In the genomic region with DNA sequence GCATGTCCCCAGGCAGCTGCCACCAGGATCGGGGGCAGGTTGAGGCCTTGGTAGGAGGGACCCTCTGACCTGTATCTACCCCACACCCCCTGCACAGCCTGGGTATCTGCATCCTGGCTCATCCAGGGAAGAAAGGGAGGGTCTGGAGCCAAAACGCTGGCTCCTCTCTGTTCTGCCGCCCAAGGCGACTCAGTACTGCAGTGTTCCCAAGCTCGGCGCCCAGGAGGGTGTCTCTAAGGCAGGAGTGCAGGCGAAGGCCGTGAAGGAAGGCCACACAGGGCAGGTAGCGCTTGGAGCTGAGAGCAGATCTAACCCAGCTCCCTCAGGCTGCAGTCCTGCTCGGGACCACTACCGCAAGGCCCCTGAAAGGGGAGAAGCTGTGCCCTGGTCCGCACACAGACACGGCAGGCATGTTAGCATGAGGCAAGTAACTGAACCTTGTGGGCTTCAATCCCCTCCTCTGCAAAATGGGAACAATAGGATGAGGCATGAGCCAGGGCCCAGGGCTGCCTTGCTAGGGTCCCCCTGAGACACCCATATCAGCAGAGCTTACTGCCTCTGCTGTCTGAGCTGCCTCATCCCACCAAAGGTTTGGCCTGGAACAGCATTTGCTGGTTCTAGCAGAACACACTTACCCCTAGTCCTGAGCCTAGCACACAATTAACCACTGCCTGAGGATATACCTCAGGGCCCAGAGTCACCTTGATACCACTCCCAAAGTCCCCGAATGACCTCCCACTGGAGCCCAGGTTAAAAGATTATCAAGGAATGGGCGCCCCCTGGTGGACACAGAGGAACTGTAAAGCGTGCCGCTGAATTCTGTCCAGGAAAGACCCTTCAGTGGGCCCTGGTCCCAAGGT, we compare ENCODE assay signal across 2 cellular contexts.
TF ChIP-seq lines count a peak whose summit lies in the region.

No MANE protein-coding gene starts in this region.

TF ChIP-seq in GM23338, 12 proteins besides CTCF, POLR2A, EP300 and RAD21 (continues in another document):
- TF ChIP-seq POLR2AphosphoS5 (IDR thresholded peaks at IDR 0.05; ENCODE audit: low read depth) (no peak), REST (IDR thresholded peaks at IDR 0.05; ENCODE audit: unreplicated experiment) (no peak), STAT1 (IDR thresholded peaks at IDR 0.05; ENCODE audit: unreplicated experiment) (no peak), ETS1 (IDR thresholded peaks at IDR 0.05) (no peak), ZNF331 (CRISPR knock-in tag; IDR thresholded peaks at IDR 0.05; ENCODE audit: low read depth) (no peak), ZNF462 (CRISPR knock-in tag; IDR thresholded peaks at IDR 0.05) (0 out of 2 replicates have a peak, but pooled peaks have one; percentile 2)

TF ChIP-seq in H1, 55 proteins besides CTCF, POLR2A, EP300 and RAD21 (continues in another document):
- TF ChIP-seq CHD1 (IDR thresholded peaks at IDR 0.05; ENCODE audit: low read depth, low read length) (no peak), YY1 (IDR thresholded peaks at IDR 0.05; ENCODE audit: low read depth, low read length) (no peak), CHD7 (IDR thresholded peaks at IDR 0.05; ENCODE audit: insufficient replicate concordance, low read length) (no peak), CHD2 (IDR thresholded peaks at IDR 0.05; ENCODE audit: low read length) (no peak), SRF (IDR thresholded peaks at IDR 0.05; ENCODE audit: low read depth, low read length) (no peak), BCL11A (IDR thresholded peaks at IDR 0.05; ENCODE audit: low read depth in 2 of 2, low read length in 2 of 2) (no peak), ATF3 (IDR thresholded peaks at IDR 0.05; ENCODE audit: insufficient read depth, low read depth, low read length) (0 out of 2 replicates have a peak, but pooled peaks have one; percentile 18), HDAC6 (IDR thresholded peaks at IDR 0.05; ENCODE audit: low read depth, low read length) (no peak), ATF2 (IDR thresholded peaks at IDR 0.05; ENCODE audit: low read length) (peak; percentile 20; the same call in 1 of the 2 replicates), RNF2 (IDR thresholded peaks at IDR 0.05; ENCODE audit: borderline replicate concordance, low read depth, low read length, missing control alignments, poor library complexity, severe bottlenecking) (no peak), NRF1 (IDR thresholded peaks at IDR 0.05; ENCODE audit: low read depth, low read length) (0 out of 2 replicates have a peak, but pooled peaks have one; percentile 7), ASH2L (IDR thresholded peaks at IDR 0.05; ENCODE audit: low read length) (no peak), TBP (IDR thresholded peaks at IDR 0.05; ENCODE audit: low read depth, low read length) (peak; percentile 42; the same call in 1 of the 2 replicates), SIX5 (IDR thresholded peaks at IDR 0.05; ENCODE audit: low read depth, low read length) (no peak), SUZ12 (IDR thresholded peaks at IDR 0.05; ENCODE audit: low read length) (no peak), TAF1 (IDR thresholded peaks at IDR 0.05; ENCODE audit: low read depth, low read length) (peak; percentile 30), BRCA1 (IDR thresholded peaks at IDR 0.05; ENCODE audit: low read depth, low read length) (no peak), EGR1 (IDR thresholded peaks at IDR 0.05; ENCODE audit: borderline replicate concordance, low read depth, low read length) (no peak), SP2 (IDR thresholded peaks at IDR 0.05; ENCODE audit: low read length) (no peak), RBBP5 (IDR thresholded peaks at IDR 0.05; ENCODE audit: borderline replicate concordance, low read depth, low read length) (no peak), TAF7 (optimal IDR thresholded peaks at IDR 0.05; ENCODE audit: borderline replicate concordance, low read depth, low read length) (peak; percentile 32), SAP30 (IDR thresholded peaks at IDR 0.05; ENCODE audit: insufficient read depth, insufficient replicate concordance, low read length) (no peak), CEBPB (IDR thresholded peaks at IDR 0.05; ENCODE audit: low read depth, low read length) (no peak), JUND (IDR thresholded peaks at IDR 0.05; ENCODE audit: low read length) (no peak), MAFK (IDR thresholded peaks at IDR 0.05; ENCODE audit: low read depth, low read length) (no peak), GTF2F1 (IDR thresholded peaks at IDR 0.05; ENCODE audit: borderline replicate concordance, low read depth, low read length) (no peak), BACH1 (IDR thresholded peaks at IDR 0.05; ENCODE audit: low read length) (no peak), CBX8 (IDR thresholded peaks at IDR 0.05; ENCODE audit: borderline replicate concordance, low read depth, low read length) (no peak), KDM5A (IDR thresholded peaks at IDR 0.05; ENCODE audit: low read length) (no peak), PHF8 (conservative IDR thresholded peaks at IDR 0.05; ENCODE audit: low read depth, low read length) (no peak), RXRA (IDR thresholded peaks at IDR 0.05; ENCODE audit: insufficient read depth, low read depth, low read length) (peak; percentile 63; the same call in 1 of the 2 replicates), KDM4A (IDR thresholded peaks at IDR 0.05; ENCODE audit: low read depth, low read length, severe bottlenecking) (no peak), SP1 (IDR thresholded peaks at IDR 0.05; ENCODE audit: low read depth, low read length) (no peak), JUN (IDR thresholded peaks at IDR 0.05; ENCODE audit: low read depth, low read length) (no peak), SP4 (IDR thresholded peaks at IDR 0.05; ENCODE audit: low read length) (no peak; the same call in 1 of the 2 replicates), FOSL1 (IDR thresholded peaks at IDR 0.05; ENCODE audit: insufficient read depth, low read depth, low read length) (no peak), NANOG (IDR thresholded peaks at IDR 0.05; ENCODE audit: insufficient read depth, low read depth, low read length, poor library complexity, severe bottlenecking) (no peak), CBX5 (IDR thresholded peaks at IDR 0.05; ENCODE audit: low read depth, low read length) (no peak), SIRT6 (IDR thresholded peaks at IDR 0.05; ENCODE audit: low read length) (peak; percentile 9), RFX5 (IDR thresholded peaks at IDR 0.05; ENCODE audit: borderline replicate concordance, low read depth, low read length) (0 out of 2 replicates have a peak, but pooled peaks have one; percentile 22), CTBP2 (IDR thresholded peaks at IDR 0.05; ENCODE audit: borderline replicate concordance, insufficient read depth, insufficient read length, low read length) (no peak), GABPA (IDR thresholded peaks at IDR 0.05; ENCODE audit: borderline replicate concordance, insufficient read depth, low read length) (no peak), CREB1 (IDR thresholded peaks at IDR 0.05) (peak; percentile 54), POU5F1 (IDR thresholded peaks at IDR 0.05; ENCODE audit: low read depth, low read length) (no peak), SIN3A (conservative IDR thresholded peaks at IDR 0.05 in 1 of 2, IDR thresholded peaks at IDR 0.05 in 1 of 2; ENCODE audit: low read depth in 1 of 2, low read length in 2 of 2) (peak in 1 of 2 experiments; percentile 9; a peak in 1 of 4 replicates), KDM1A (IDR thresholded peaks at IDR 0.05; ENCODE audit: borderline replicate concordance, low read length) (peak; percentile 90; the same call in 1 of the 2 replicates), TCF12 (IDR thresholded peaks at IDR 0.05; ENCODE audit: low read depth, low read length) (no peak)
- TF ChIP-seq, protein P1, sequence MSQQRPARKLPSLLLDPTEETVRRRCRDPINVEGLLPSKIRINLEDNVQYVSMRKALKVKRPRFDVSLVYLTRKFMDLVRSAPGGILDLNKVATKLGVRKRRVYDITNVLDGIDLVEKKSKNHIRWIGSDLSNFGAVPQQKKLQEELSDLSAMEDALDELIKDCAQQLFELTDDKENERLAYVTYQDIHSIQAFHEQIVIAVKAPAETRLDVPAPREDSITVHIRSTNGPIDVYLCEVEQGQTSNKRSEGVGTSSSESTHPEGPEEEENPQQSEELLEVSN (IDR thresholded peaks at IDR 0.05), result no peak; the same call in 1 of the 2 replicates
- TF ChIP-seq, protein P2, sequence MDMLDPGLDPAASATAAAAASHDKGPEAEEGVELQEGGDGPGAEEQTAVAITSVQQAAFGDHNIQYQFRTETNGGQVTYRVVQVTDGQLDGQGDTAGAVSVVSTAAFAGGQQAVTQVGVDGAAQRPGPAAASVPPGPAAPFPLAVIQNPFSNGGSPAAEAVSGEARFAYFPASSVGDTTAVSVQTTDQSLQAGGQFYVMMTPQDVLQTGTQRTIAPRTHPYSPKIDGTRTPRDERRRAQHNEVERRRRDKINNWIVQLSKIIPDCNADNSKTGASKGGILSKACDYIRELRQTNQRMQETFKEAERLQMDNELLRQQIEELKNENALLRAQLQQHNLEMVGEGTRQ (IDR thresholded peaks at IDR 0.05; ENCODE audit: low read length), result 0 out of 2 replicates have a peak, but pooled peaks have one; percentile 1
- TF ChIP-seq, protein P3, sequence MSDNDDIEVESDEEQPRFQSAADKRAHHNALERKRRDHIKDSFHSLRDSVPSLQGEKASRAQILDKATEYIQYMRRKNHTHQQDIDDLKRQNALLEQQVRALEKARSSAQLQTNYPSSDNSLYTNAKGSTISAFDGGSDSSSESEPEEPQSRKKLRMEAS (IDR thresholded peaks at IDR 0.05), result no peak
